In genomic region chr14:36313898-36314297, GRCh38 we compare ENCODE assay signal across 13 cellular contexts. TPM values are rescaled to one million over a fixed set of nuclear protein-coding genes. Genes with fewer than 3 reads are reported as not detected.
DNase-seq lines count a peak whose midpoint lies in the region; ATAC-seq and TF ChIP-seq lines count a peak whose summit lies in the region.
"Had no signal": no experiment of that assay in that cellular context is flagged by ENCODE, and none has a peak within 500 bp of the region (broad histone marks: within the 10 kb centered on the region; RNA-seq: fewer than 3 reads in every experiment).

No MANE protein-coding gene starts in this region.

- H3K4me3 Mint-ChIP-seq in osteocyte (ENCODE audit: unreplicated experiment) = no peak overlapping the region
- H3K4me3 Mint-ChIP-seq: B cell; central memory CD8-positive, alpha-beta T cell had no signal

- H3K4me2 ChIP-seq in Loucy (ENCODE audit: low read depth, low read length, poor library complexity, severe bottlenecking) = no peak overlapping the region

- H3K9me3 Mint-ChIP-seq in osteocyte (ENCODE audit: unreplicated experiment) = no peaks in the 10 kb centered on the region
- H3K9me3 Mint-ChIP-seq: central memory CD8-positive, alpha-beta T cell had no signal

- H3K79me2 ChIP-seq in Loucy (ENCODE audit: insufficient read depth, low read length) = peaks cover 18% of the 10 kb centered on the region

- peak; percentile 45 for TF ChIP-seq CTCF in Loucy (conservative IDR thresholded peaks at IDR 0.05; ENCODE audit: low read length)
- peak; percentile 65 for TF ChIP-seq CTCF in VCaP (conservative IDR thresholded peaks at IDR 0.05)
- TF ChIP-seq CTCF in osteocyte (IDR thresholded peaks at IDR 0.05) = peak; percentile 28
- TF ChIP-seq CTCF in coronary artery (IDR thresholded peaks at IDR 0.05) = no peak

- peaks cover 10% of the 10 kb centered on the region for H4K20me1 ChIP-seq in Loucy (ENCODE audit: insufficient read depth, low read length, poor library complexity, severe bottlenecking)

- no peaks in the 10 kb centered on the region for H3K27me3 Mint-ChIP-seq in osteocyte (ENCODE audit: unreplicated experiment)
- H3K27me3 Mint-ChIP-seq: B cell; central memory CD8-positive, alpha-beta T cell; progenitor cell of endocrine pancreas had no signal

- no peak for ATAC-seq in HG02981 (IDR thresholded peaks at IDR 0.05; ENCODE audit: unreplicated experiment)
- ATAC-seq in HG02759 (IDR thresholded peaks at IDR 0.05; ENCODE audit: unreplicated experiment) = no peak

- H3K4me1 Mint-ChIP-seq in osteocyte (ENCODE audit: unreplicated experiment) = peaks cover 12% of the 10 kb centered on the region

- no peak overlapping the region for H3K27ac Mint-ChIP-seq in osteocyte (ENCODE audit: unreplicated experiment)
- H3K27ac Mint-ChIP-seq: B cell, progenitor cell of endocrine pancreas had no signal

- H3K4me3 ChIP-seq in Loucy (ENCODE audit: low read length, poor library complexity, severe bottlenecking) (no peak overlapping the region), coronary artery (no peak overlapping the region)
- H3K4me3 ChIP-seq: Peyer's patch had no signal

- no peaks in the 10 kb centered on the region for H3K9me3 ChIP-seq in Loucy (ENCODE audit: insufficient read depth, low read depth, low read length)
- H3K9me3 ChIP-seq: Peyer's patch had no signal

- no peaks in the 10 kb centered on the region for H3F3A ChIP-seq in Loucy (ENCODE audit: low read depth)

- H3K9ac ChIP-seq in Loucy (ENCODE audit: low read depth, low read length, poor library complexity, severe bottlenecking) = no peak overlapping the region

- H3K4me1 ChIP-seq in Loucy (ENCODE audit: insufficient read depth, low read length, poor library complexity, severe bottlenecking) = no peaks in the 10 kb centered on the region

- peaks cover 20% of the 10 kb centered on the region; the same call in 1 of the 2 replicates for H3K36me3 ChIP-seq in Loucy (ENCODE audit: insufficient read depth, low read length)

- peak; percentile 4 for DNase-seq in SIG-M5 treated with dmso at 0.1 percent for 504 hours (lab: John Stamatoyannopoulos, UW; ENCODE audit: unreplicated experiment)
- no peak for DNase-seq in SIG-M5 (lab: John Stamatoyannopoulos, UW)
- no peak for DNase-seq in osteocyte (ENCODE audit: extremely low spot score, unreplicated experiment)
- DNase-seq in coronary artery (ENCODE audit: low spot score) = no peak
- DNase-seq: NCI-H2171, Peyer's patch had no signal

- no peaks in the 10 kb centered on the region for H3K9me2 ChIP-seq in Loucy (replicated peaks; ENCODE audit: low read depth, low read length)

- H2AFZ ChIP-seq in Loucy (ENCODE audit: low read length) = no peak overlapping the region

- H3K27me3 ChIP-seq in Loucy (ENCODE audit: insufficient read depth, low read length, poor library complexity, severe bottlenecking) = no peaks in the 10 kb centered on the region
- H3K27me3 ChIP-seq: Peyer's patch had no signal

- H3K36me3 Mint-ChIP-seq in osteocyte (ENCODE audit: unreplicated experiment) = peaks cover 26% of the 10 kb centered on the region

- H3K27ac ChIP-seq in VCaP (no peak overlapping the region), coronary artery (no peak overlapping the region)
- H3K27ac ChIP-seq: Peyer's patch had no signal

RNA-seq across cellular contexts. Expression of gene MBIP, which starts 6.5 kb away (rescaled TPM):
- total RNA-seq in osteocyte = 25.8 and 26.2 TPM in 2 replicates
